In genomic region chr9:92324889-92325268, GRCh38 we compare ENCODE assay signal across 8 cellular contexts. TPM values are rescaled to one million over a fixed set of nuclear protein-coding genes. Genes with fewer than 3 reads are reported as not detected.
A peak's percentile ranks its signal among the peaks of the same experiment; 100 is the strongest.
DNase-seq lines count a peak whose midpoint lies in the region; ATAC-seq and TF ChIP-seq lines count a peak whose summit lies in the region.

No MANE protein-coding gene starts in this region.

- WGBS in liver, result under 1% methylated on average over 12 of the region's 12 CpGs

- H3K9ac ChIP-seq in liver (ENCODE audit: low read depth in 1 of 2, low read length in 2 of 2), result peak overlapping the region; percentile 86 to 95

- H3K27ac ChIP-seq in brain microvascular endothelial cell (peak overlapping the region; percentile 99), liver (ENCODE audit: low read depth in 1 of 2, low read length in 2 of 2) (peak overlapping the region; percentile 94 to 97), tibial artery (peak overlapping the region; percentile 90 to 91)

- no peak for DNase-seq in brain microvascular endothelial cell
- no peak for DNase-seq in tibial artery
- no peak for DNase-seq in NCI-H1105 treated with DMSO at 0.1 percent for 48 hours (lab: John Stamatoyannopoulos, UW)
- DNase-seq in NCI-H1417 treated with DMSO at 0.1 percent for 48 hours (lab: John Stamatoyannopoulos, UW), result no peak
- DNase-seq in NCI-H2171 treated with DMSO at 0.1 percent for 48 hours (lab: John Stamatoyannopoulos, UW), result no peak

- TF ChIP-seq RAD21 in liver (IDR thresholded peaks at IDR 0.05), result no peak

- peak; percentile 8 for TF ChIP-seq CTCF in brain microvascular endothelial cell (IDR thresholded peaks at IDR 0.05; ENCODE audit: low read depth, low read length, missing control alignments)
- no peak for TF ChIP-seq CTCF in liver (IDR thresholded peaks at IDR 0.05; ENCODE audit: low read depth, low read length, missing input control)
- no peak for TF ChIP-seq CTCF in tibial artery (IDR thresholded peaks at IDR 0.05)

- intact Hi-C loops in tibial artery (cut with DNase I; ENCODE audit: low total_unique reads), result no loop called here

- no peaks in the 10 kb centered on the region for H3K9me3 ChIP-seq in liver (ENCODE audit: control insufficient read depth in 4 of 4, low read length in 3 of 4)
- no peaks in the 10 kb centered on the region for H3K9me3 ChIP-seq in tibial artery

- H3K4me1 ChIP-seq in liver (ENCODE audit: control insufficient read depth in 4 of 4, insufficient read depth in 4 of 4, low read length in 3 of 4) (peaks cover 0 to 20% (median 18%) of the 10 kb centered on the region in 4 donors), tibial artery (peaks cover 0 to 22% (median 18%) of the 10 kb centered on the region in 4 donors)

- H3K27me3 ChIP-seq in brain microvascular endothelial cell (replicated peaks) (no peaks in the 10 kb centered on the region), liver (ENCODE audit: control insufficient read depth in 4 of 4, insufficient read depth in 4 of 4, low read length in 3 of 4) (no peaks in the 10 kb centered on the region), tibial artery (no peaks in the 10 kb centered on the region)

- in situ Hi-C loops in brain microvascular endothelial cell (cut with HindIII; ENCODE audit: low pct_ligation_motif_present, low sequenced_read_pairs), result no loop called here

- ATAC-seq in GM18873 (IDR thresholded peaks at IDR 0.05; ENCODE audit: low FRiP score, unreplicated experiment) (peak; percentile 2), HG03354 (IDR thresholded peaks at IDR 0.05; ENCODE audit: poor library complexity, severe bottlenecking, unreplicated experiment) (peak; percentile 22)

- peak overlapping the region; percentile 86 for H3K4me3 ChIP-seq in brain microvascular endothelial cell (ENCODE audit: low read depth, low read length)
- H3K4me3 ChIP-seq in liver (ENCODE audit: low read depth in 1 of 3, low read length in 3 of 3), result peak overlapping the region; percentile 55 to 100 (median 99)
- H3K4me3 ChIP-seq in tibial artery, result peak overlapping the region; percentile 67 to 70

- H3K36me3 ChIP-seq in brain microvascular endothelial cell (replicated peaks) (peaks cover 11% of the 10 kb centered on the region), liver (ENCODE audit: control insufficient read depth in 4 of 4, insufficient read depth in 3 of 4, low read depth in 1 of 4, low read length in 3 of 4) (peaks cover 4 to 20% (median 14%) of the 10 kb centered on the region in 4 donors), tibial artery (peaks cover 23 to 28% (median 27%) of the 10 kb centered on the region in 3 donors)

TF ChIP-seq in liver, 16 proteins besides CTCF, POLR2A, EP300 and RAD21:
- TF ChIP-seq GABPA (IDR thresholded peaks at IDR 0.05 in 1 of 2, conservative IDR thresholded peaks at IDR 0.05 in 1 of 2), result no peak
- TF ChIP-seq HNF4G (IDR thresholded peaks at IDR 0.05), result no peak
- TF ChIP-seq YY1 (IDR thresholded peaks at IDR 0.05), result no peak
- no peak for TF ChIP-seq SP1 (IDR thresholded peaks at IDR 0.05)
- TF ChIP-seq MAX (IDR thresholded peaks at IDR 0.05), result no peak

RNA-seq across cellular contexts. Expression of gene NOL8, which starts 0.3 kb away (rescaled TPM):
- 10 to 100 TPM; 10.3 to 21.2 TPM for total RNA-seq in liver
- 10 to 100 TPM in 1 of 2 donors, 1 to 10 TPM in 1; 5.3 to 15.3 TPM for polyA plus RNA-seq in liver

RNA-seq across cellular contexts. Expression of gene CENPP, which starts 0.9 kb away (rescaled TPM):
- 1 to 10 TPM; 1.7 to 8.7 TPM for total RNA-seq in liver
- polyA plus RNA-seq in liver, result under 1 TPM; 0.62 to 0.89 TPM

RNA-seq across cellular contexts. Expression of gene IARS1, which starts 31.4 kb away (rescaled TPM):
- total RNA-seq in liver, result 10 to 100 TPM; 67.9 to 81.7 TPM
- 10 to 100 TPM; 24.8 to 31.4 TPM for polyA plus RNA-seq in liver
